In genomic region chr11:68683086-68683951, GRCh38 we compare ENCODE assay signal across 23 cellular contexts. TPM values are rescaled to one million over a fixed set of nuclear protein-coding genes. Genes with fewer than 3 reads are reported as not detected.
A peak's percentile ranks its signal among the peaks of the same experiment; 100 is the strongest.
DNase-seq lines count a peak whose midpoint lies in the region; ATAC-seq and TF ChIP-seq lines count a peak whose summit lies in the region.
"Had no signal": no experiment of that assay in that cellular context is flagged by ENCODE, and none has a peak within 500 bp of the region (broad histone marks: within the 10 kb centered on the region; RNA-seq: fewer than 3 reads in every experiment).

No MANE protein-coding gene starts in this region.

- no peak overlapping the region for H3K27ac ChIP-seq in HEK293 (ENCODE audit: extremely low read depth, low read depth, low read length)
- H3K27ac ChIP-seq in coronary artery = no peak overlapping the region
- H3K27ac ChIP-seq: ascending aorta, gastroesophageal sphincter, HL-60, SJSA1 had no signal

- no peaks in the 10 kb centered on the region for H3K9me3 ChIP-seq in HEK293 (ENCODE audit: control insufficient read depth, insufficient read depth, low read depth, low read length)
- H3K9me3 ChIP-seq: ascending aorta, BE2C, gastroesophageal sphincter, SJSA1 had no signal

- H3K4me1 ChIP-seq in HEK293 (ENCODE audit: control insufficient read depth, insufficient read depth, low read length) = no peaks in the 10 kb centered on the region; the same call in 1 of the 2 replicates

- CTCF ChIA-PET in HEK293 (lab: Yijun Ruan, JAX) = interaction anchor here (0.6 kb wide), 2 partner anchors 286 to 441 kb away, joined by 4 to 5 read pairs; no protein-coding TSS in a partner anchor

- H3K36me3 ChIP-seq in HEK293 (ENCODE audit: control insufficient read depth in 2 of 2, insufficient read depth in 1 of 2, low read length in 2 of 2) = no peaks in the 10 kb centered on the region
- H3K36me3 ChIP-seq: ascending aorta, gastroesophageal sphincter, SJSA1 had no signal

- peak; percentile 20 for DNase-seq in D341Med (ENCODE audit: low spot score)
- DNase-seq in coronary artery (ENCODE audit: low spot score) = peak; percentile 67
- DNase-seq in mesenteric fat pad (ENCODE audit: low spot score) = peak; percentile 86
- no peak for DNase-seq in NCI-H526 (lab: John Stamatoyannopoulos, UW)
- DNase-seq in activated CD4-positive, alpha-beta T cell treated with anti-CD3 and anti-CD28 coated beads for 4 hours = no peak
- no peak for DNase-seq in NCI-H524 (lab: John Stamatoyannopoulos, UW)
- DNase-seq: activated CD4-positive, CD25-positive, alpha-beta regulatory T cell; central memory CD4-positive, alpha-beta T cell; dermis blood vessel endothelial cell; hippocampal formation; midbrain; natural killer cell; NCI-H2081 treated with DMSO at 0.1 percent for 48 hours; NCI-H226; stimulated activated CD4-positive, alpha-beta T cell treated with anti-CD3 and anti-CD28 coated beads, Interleukin-12 subunit alpha, Interleukin-12 subunit beta, amount 100 ng/mL, for 4 hours had no signal

- H3K4me3 ChIP-seq in HEK293 (ENCODE audit: low read depth, low read length) (no peak overlapping the region), coronary artery (no peak overlapping the region)
- H3K4me3 ChIP-seq: SJSA1 had no signal

- POLR2A ChIA-PET in HEK293 (lab: Yijun Ruan, JAX) = interaction anchor here (0.6 kb wide), 1 partner anchor 270 kb away, joined by 5 read pairs; no protein-coding TSS in a partner anchor

- TF ChIP-seq CTCF in HEK293 (tag by site-specific recombination; IDR thresholded peaks at IDR 0.05) (no peak), coronary artery (IDR thresholded peaks at IDR 0.05) (no peak)

- no peak for ATAC-seq in GM18873 (IDR thresholded peaks at IDR 0.05; ENCODE audit: low FRiP score, unreplicated experiment)
- ATAC-seq: gastroesophageal sphincter, natural killer cell had no signal

TF ChIP-seq in HEK293, 187 proteins besides CTCF, POLR2A, EP300 and RAD21:
- peak; percentile 40; the same call in 1 of the 2 replicates for TF ChIP-seq EGR2 (tag by site-specific recombination; IDR thresholded peaks at IDR 0.05; ENCODE audit: low read depth)
- no peak for TF ChIP-seq ZFP3 (tag by site-specific recombination; IDR thresholded peaks at IDR 0.05; ENCODE audit: low read depth)
- TF ChIP-seq OSR2 (tag by site-specific recombination; IDR thresholded peaks at IDR 0.05) = no peak

RNA-seq across cellular contexts. Expression of gene GAL, which starts 1.0 kb away (rescaled TPM):
- total RNA-seq in mesenteric fat pad = 1.4 TPM
- total RNA-seq: ascending aorta, natural killer cell, osteocyte, SJSA1 had no signal

Comparison
In these comparisons a context has a peak if more than half of its experiments do, and no peak if none do; other contexts are left out.
1. DNase-seq: peak in D341Med (single experiment), coronary artery (single experiment) and mesenteric fat pad (single experiment); none in NCI-H526 (0 of 2), activated CD4-positive, alpha-beta T cell treated with anti-CD3 and anti-CD28 coated beads for 4 hours (0 of 2) and NCI-H524 (0 of 2).